2 cellular contexts compared by ENCODE assay signal in genomic region chr18:46590103-46590502, GRCh38.
A peak's percentile ranks its signal among the peaks of the same experiment; 100 is the strongest.
TF ChIP-seq lines count a peak whose summit lies in the region.

No MANE protein-coding gene starts in this region.

TF ChIP-seq in HepG2, 621 proteins besides CTCF, POLR2A, EP300 and RAD21:
- TF ChIP-seq MAFK (conservative IDR thresholded peaks at IDR 0.05 in 1 of 2, IDR thresholded peaks at IDR 0.05 in 1 of 2; ENCODE audit: low read length in 2 of 2) = peak; percentile 49 to 55
- TF ChIP-seq MAFF (IDR thresholded peaks at IDR 0.05; ENCODE audit: low read depth, low read length) = 0 out of 2 replicates have a peak, but pooled peaks have one; percentile 17
- no peak for TF ChIP-seq ZNF331 (CRISPR knock-in tag; IDR thresholded peaks at IDR 0.05)
- TF ChIP-seq ZKSCAN1 (IDR thresholded peaks at IDR 0.05; ENCODE audit: low read length) = no peak
- no peak for TF ChIP-seq ZNF484 (CRISPR knock-in tag; IDR thresholded peaks at IDR 0.05; ENCODE audit: borderline replicate concordance, low read depth)
- TF ChIP-seq KAT2B (IDR thresholded peaks at IDR 0.05; ENCODE audit: borderline replicate concordance, low read depth, low read length) = no peak

TF ChIP-seq in H1, 55 proteins besides CTCF, POLR2A, EP300 and RAD21:
- TF ChIP-seq MAX (IDR thresholded peaks at IDR 0.05) (no peak), MAFK (IDR thresholded peaks at IDR 0.05; ENCODE audit: low read depth, low read length) (peak; percentile 73), RXRA (IDR thresholded peaks at IDR 0.05; ENCODE audit: insufficient read depth, low read depth, low read length) (no peak)
